1 cellular context compared by ENCODE assay signal in genomic region chr15:41919201-41919820, GRCh38.
TF ChIP-seq lines count a peak whose summit lies in the region.

No MANE protein-coding gene starts in this region.

TF ChIP-seq in IMR-90, 13 proteins besides CTCF, POLR2A, EP300 and RAD21:
- TF ChIP-seq SMC3 (IDR thresholded peaks at IDR 0.05; ENCODE audit: low read depth, low read length) (no peak), CEBPB (IDR thresholded peaks at IDR 0.05; ENCODE audit: low read depth, low read length) (no peak), USF2 (IDR thresholded peaks at IDR 0.05; ENCODE audit: low read depth, low read length) (no peak), MXI1 (IDR thresholded peaks at IDR 0.05; ENCODE audit: borderline replicate concordance, low read depth, low read length) (no peak), RFX5 (IDR thresholded peaks at IDR 0.05; ENCODE audit: low read depth, low read length) (no peak), RCOR1 (IDR thresholded peaks at IDR 0.05; ENCODE audit: insufficient replicate concordance, low read length) (no peak), BHLHE40 (IDR thresholded peaks at IDR 0.05; ENCODE audit: low read depth, low read length) (no peak), CHD1 (IDR thresholded peaks at IDR 0.05; ENCODE audit: low read depth, low read length) (no peak), ELK1 (IDR thresholded peaks at IDR 0.05; ENCODE audit: borderline replicate concordance, low read depth, low read length) (no peak), FOS (IDR thresholded peaks at IDR 0.05; ENCODE audit: low read depth, low read length) (no peak), NFE2L2 (IDR thresholded peaks at IDR 0.05; ENCODE audit: low read depth, low read length) (no peak)
